In the genomic region with DNA sequence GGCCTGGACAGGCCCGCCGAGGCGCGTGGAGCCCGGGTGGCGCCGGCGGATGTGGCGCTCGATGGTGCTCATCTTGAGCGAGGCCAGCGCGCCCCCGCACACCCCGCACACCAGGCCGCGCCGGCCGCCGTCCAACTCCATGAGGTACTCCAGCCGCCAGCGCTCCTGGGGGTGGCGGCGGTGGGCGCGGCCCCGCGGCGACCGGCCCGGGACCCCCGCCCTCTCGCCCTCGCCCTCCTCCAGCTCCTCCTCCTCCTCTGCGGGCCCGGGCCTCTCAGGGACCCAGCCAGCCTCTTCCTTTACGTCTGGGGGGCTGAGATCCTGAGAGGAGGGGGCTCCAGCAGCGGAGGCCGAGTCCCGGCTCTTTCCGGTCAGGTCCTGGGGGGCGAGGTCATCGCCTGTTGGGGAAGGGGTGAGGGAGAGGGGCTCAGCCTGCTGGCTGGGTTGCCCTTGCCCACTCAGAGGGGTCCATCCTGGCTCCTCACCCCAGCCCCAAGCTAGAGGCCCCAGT, we compare ENCODE assay signal across 12 cellular contexts. TPM values are rescaled to one million over a fixed set of nuclear protein-coding genes. Genes with fewer than 3 reads are reported as not detected.
DNase-seq lines count a peak whose midpoint lies in the region; ATAC-seq and TF ChIP-seq lines count a peak whose summit lies in the region.
"Had no signal": no experiment of that assay in that cellular context is flagged by ENCODE, and none has a peak within 500 bp of the region (broad histone marks: within the 10 kb centered on the region; RNA-seq: fewer than 3 reads in every experiment).

No MANE protein-coding gene starts in this region.

- no peaks in the 10 kb centered on the region for H3K27me3 Mint-ChIP-seq in effector memory CD8-positive, alpha-beta T cell
- H3K27me3 Mint-ChIP-seq: activated naive CD8-positive, alpha-beta T cell treated with anti-CD3 and anti-CD28 coated beads for 36 hours; central memory CD8-positive, alpha-beta T cell had no signal

- CTCF ChIA-PET in IMR-90 (lab: Yijun Ruan, JAX) = no interaction called here

- H3K4me3 ChIP-seq in IMR-90 (ENCODE audit: insufficient read depth, low read depth, low read length) (no peak overlapping the region), iPS-11a (ENCODE audit: low read depth, low read length) (peak overlapping the region; percentile 27), SJCRH30 (no peak overlapping the region)

- H2BK120ac ChIP-seq in IMR-90 (ENCODE audit: low read depth, low read length) = no peak overlapping the region

- H2BK15ac ChIP-seq in IMR-90 (ENCODE audit: low read depth, low read length) = no peak overlapping the region

- DNase-seq in IMR-90 (no peak), omental fat pad (ENCODE audit: low spot score) (no peak), SJCRH30 (no peak)
- DNase-seq in effector memory CD8-positive, alpha-beta T cell = no peak
- DNase-seq: activated CD4-positive, alpha-beta T cell treated with anti-CD3 and anti-CD28 coated beads for 1 hour; activated naive CD8-positive, alpha-beta T cell treated with anti-CD3 and anti-CD28 coated beads for 36 hours; NCI-H345 had no signal

- H3K4me3 Mint-ChIP-seq in effector memory CD8-positive, alpha-beta T cell = no peak overlapping the region
- H3K4me3 Mint-ChIP-seq: activated naive CD8-positive, alpha-beta T cell treated with anti-CD3 and anti-CD28 coated beads for 36 hours; central memory CD8-positive, alpha-beta T cell had no signal

- no peaks in the 10 kb centered on the region for H3K9me3 Mint-ChIP-seq in effector memory CD8-positive, alpha-beta T cell
- H3K9me3 Mint-ChIP-seq: activated naive CD8-positive, alpha-beta T cell treated with anti-CD3 and anti-CD28 coated beads for 36 hours; central memory CD8-positive, alpha-beta T cell had no signal

- H2AK9ac ChIP-seq in IMR-90 (replicated peaks; ENCODE audit: low read depth, low read length, poor library complexity) = peak overlapping the region; percentile 31

- H3K36me3 Mint-ChIP-seq in effector memory CD8-positive, alpha-beta T cell (ENCODE audit: insufficient read depth) = peaks cover 5% of the 10 kb centered on the region
- H3K36me3 Mint-ChIP-seq: activated naive CD8-positive, alpha-beta T cell treated with anti-CD3 and anti-CD28 coated beads for 36 hours had no signal

- TF ChIP-seq CTCF in 22Rv1 (IDR thresholded peaks at IDR 0.05) (no peak), IMR-90 (conservative IDR thresholded peaks at IDR 0.05; ENCODE audit: low read depth, low read length) (no peak), omental fat pad (IDR thresholded peaks at IDR 0.05) (no peak)

- no peak overlapping the region for H4K91ac ChIP-seq in IMR-90 (ENCODE audit: insufficient read depth, low read depth, low read length)

- H3K9ac ChIP-seq in IMR-90 (ENCODE audit: low read depth, low read length) = no peak overlapping the region

- H3K4me1 ChIP-seq in IMR-90 (ENCODE audit: control insufficient read depth, insufficient read depth, low read length) (peaks cover 9% of the 10 kb centered on the region; the same call in 1 of the 2 replicates), SJCRH30 (peaks cover 7% of the 10 kb centered on the region; the same call in 1 of the 2 replicates)

- no peak for ATAC-seq in IMR-90 (ENCODE audit: low read depth)
- ATAC-seq in omental fat pad (ENCODE audit: low FRiP score) = peak; percentile 17
- no peak for ATAC-seq in GM18511 (IDR thresholded peaks at IDR 0.05; ENCODE audit: unreplicated experiment)
- no peak for ATAC-seq in HG03095 (IDR thresholded peaks at IDR 0.05; ENCODE audit: unreplicated experiment)
- no peak for ATAC-seq in effector memory CD8-positive, alpha-beta T cell (replicated peaks)

- no peak for TF ChIP-seq POLR2A in IMR-90 (IDR thresholded peaks at IDR 0.05; ENCODE audit: low read depth, low read length)

- no peak overlapping the region for H2AFZ ChIP-seq in IMR-90 (replicated peaks; ENCODE audit: low read length, poor library complexity)

- WGBS in IMR-90 (ENCODE audit: extremely low coverage in 2 of 2, insufficient read length in 1 of 2), 2 experiments = 63% methylated on average over 12 of the region's 43 CpGs; no CpG with 5 or more reads in 1 of the 2 experiments

- no peak overlapping the region for H3K4ac ChIP-seq in IMR-90 (ENCODE audit: low read depth, low read length)

- no peak overlapping the region for H3K18ac ChIP-seq in IMR-90 (ENCODE audit: low read depth, low read length)

- no peak overlapping the region for H2BK5ac ChIP-seq in IMR-90 (ENCODE audit: low read depth, low read length, poor library complexity, severe bottlenecking)

- H3K27ac ChIP-seq in 22Rv1 (peak overlapping the region; percentile 83), IMR-90 (ENCODE audit: insufficient read depth, low read length) (no peak overlapping the region), SJCRH30 (no peak overlapping the region)

- H3K14ac ChIP-seq in IMR-90 (replicated peaks; ENCODE audit: low read depth, low read length) = no peak overlapping the region

- no peak for TF ChIP-seq RAD21 in IMR-90 (IDR thresholded peaks at IDR 0.05; ENCODE audit: low read length)

- H3K9me3 ChIP-seq in IMR-90 (ENCODE audit: control insufficient read depth, insufficient read depth, low read length) (no peaks in the 10 kb centered on the region), SJCRH30 (replicated peaks) (no peaks in the 10 kb centered on the region)

- H3K9me1 ChIP-seq in IMR-90 (ENCODE audit: insufficient read depth, low read length) = no peaks in the 10 kb centered on the region

- peaks cover 33% of the 10 kb centered on the region for H4K20me1 ChIP-seq in IMR-90 (ENCODE audit: insufficient read depth, low read length)

- no peak overlapping the region for H2AK5ac ChIP-seq in IMR-90 (ENCODE audit: low read depth, low read length)

- dilution Hi-C loops in IMR-90 (cut with HindIII; ENCODE audit: low sequenced_read_pairs, unreplicated experiment) = no loop called here

- no peak overlapping the region for H4K5ac ChIP-seq in IMR-90 (ENCODE audit: low read depth, low read length)

- no peak overlapping the region for H3K23ac ChIP-seq in IMR-90 (ENCODE audit: low read depth, low read length)

- POLR2A ChIA-PET in IMR-90 (lab: Charles Lee; ENCODE audit: unreplicated experiment) = no interaction called here

- no TSS peak for BruUV-seq in IMR-90 (replicated peaks; lab: Mats Ljungman, UMichigan)

- H3K4me2 ChIP-seq in IMR-90 (ENCODE audit: low read depth, low read length) = no peak overlapping the region

- H3K27me3 ChIP-seq in IMR-90 (ENCODE audit: control insufficient read depth, insufficient read depth, low read length) = no peaks in the 10 kb centered on the region
- no peaks in the 10 kb centered on the region for H3K27me3 ChIP-seq in SJCRH30

- H3K27ac Mint-ChIP-seq in effector memory CD8-positive, alpha-beta T cell = no peak overlapping the region
- H3K27ac Mint-ChIP-seq: activated naive CD8-positive, alpha-beta T cell treated with anti-CD3 and anti-CD28 coated beads for 36 hours had no signal

- H3K56ac ChIP-seq in IMR-90 (ENCODE audit: extremely low read depth, insufficient read depth, low read length) = no peak overlapping the region

- H3K79me1 ChIP-seq in IMR-90 (ENCODE audit: low read depth in 1 of 2, low read length in 2 of 2) = peaks cover 16 to 54% of the 10 kb centered on the region in 2 experiments

- no peak overlapping the region for H4K8ac ChIP-seq in IMR-90 (ENCODE audit: low read depth in 2 of 2, low read length in 2 of 2)

- intact Hi-C loops in IMR-90 (cut with micrococcal nuclease) = no loop called here

- H3K36me3 ChIP-seq in IMR-90 (ENCODE audit: control insufficient read depth, insufficient read depth, low read length) (peaks cover 35% of the 10 kb centered on the region), SJCRH30 (peaks cover 22% of the 10 kb centered on the region)

- in situ Hi-C loops in IMR-90 (cut with MboI; ENCODE audit: low sequenced_read_pairs) = loop anchor here (10.0 kb wide), 1 partner anchor 181 kb away; no protein-coding TSS in a partner anchor

- peaks cover 7 to 8% of the 10 kb centered on the region in 2 donors for H3K4me1 Mint-ChIP-seq in effector memory CD8-positive, alpha-beta T cell (ENCODE audit: low read depth in 2 of 2)

- no peak overlapping the region for H2BK20ac ChIP-seq in IMR-90 (ENCODE audit: low read depth, low read length)

TF ChIP-seq in IMR-90, 13 proteins besides CTCF, POLR2A, EP300 and RAD21:
- TF ChIP-seq CHD1 (IDR thresholded peaks at IDR 0.05; ENCODE audit: low read depth, low read length) (no peak), MAZ (IDR thresholded peaks at IDR 0.05; ENCODE audit: borderline replicate concordance, low read depth, low read length) (no peak), RCOR1 (IDR thresholded peaks at IDR 0.05; ENCODE audit: insufficient replicate concordance, low read length) (no peak)

RNA-seq across cellular contexts. Expression of a gene that starts 4.3 kb away (rescaled TPM):
- 5.4 and 7.2 TPM in 2 replicates for total RNA-seq in IMR-90 (2012; rRNA removed)
- 8.1 and 8.8 TPM in 2 replicates for polyA plus RNA-seq in IMR-90 (2012; rRNA removed)
- 8.8 and 10.1 TPM in 2 replicates for polyA plus RNA-seq in IMR-90 (2012; cell fraction: cytosol; rRNA removed)
- 17.0 and 22.1 TPM in 2 replicates for polyA plus RNA-seq in IMR-90 (2012; cell fraction: nucleus; rRNA removed; ENCODE audit: low replicate concordance)
- total RNA-seq in omental fat pad = 10 to 100 TPM; 10.7 to 18.3 (median 15.6) TPM
- total RNA-seq in SJCRH30 (2014; rRNA removed; shearing (Covaris generic)) = 20.3 and 21.7 TPM in 2 replicates

RNA-seq across cellular contexts. Expression of a gene that starts 49.0 kb away (rescaled TPM):
- total RNA-seq in IMR-90 (2012; rRNA removed) (10.0 and 11.9 TPM in 2 replicates), omental fat pad (10 to 100 TPM in 1 of 4 donors, 1 to 10 TPM in 3; 7.3 to 12.8 (median 8.6) TPM)
- polyA plus RNA-seq in IMR-90 (2012; rRNA removed) = 29.9 and 39.0 TPM in 2 replicates
- polyA plus RNA-seq in IMR-90 (2012; cell fraction: cytosol; rRNA removed) = 34.0 and 34.1 TPM in 2 replicates
- polyA plus RNA-seq in IMR-90 (2012; cell fraction: nucleus; rRNA removed; ENCODE audit: low replicate concordance) = 23.5 and 34.0 TPM in 2 replicates
- total RNA-seq in SJCRH30 (2014; rRNA removed; shearing (Covaris generic)) = 61.6 and 63.7 TPM in 2 replicates
